Comparison of ENCODE assay signal across 8 cellular contexts in genomic region chr7:47576031-47576908, GRCh38.
DNase-seq lines count a peak whose midpoint lies in the region; ATAC-seq and TF ChIP-seq lines count a peak whose summit lies in the region.

No MANE protein-coding gene starts in this region.

- H3K36me3 ChIP-seq in BLaER1: no peaks in the 10 kb centered on the region
- no peaks in the 10 kb centered on the region for H3K36me3 ChIP-seq in muscle layer of colon (ENCODE audit: insufficient read depth, low read length)

- no peaks in the 10 kb centered on the region for H4K20me1 ChIP-seq in BLaER1

- peak overlapping the region; percentile 97 for H3K27ac ChIP-seq in BLaER1
- H3K27ac ChIP-seq in coronary artery: peak overlapping the region; percentile 88 to 96
- peak overlapping the region; percentile 90 for H3K27ac ChIP-seq in muscle layer of colon (ENCODE audit: low read depth, low read length)

- ATAC-seq in GM18868 (IDR thresholded peaks at IDR 0.05; ENCODE audit: unreplicated experiment) (no peak), GM19452 (IDR thresholded peaks at IDR 0.05; ENCODE audit: unreplicated experiment) (no peak)

- H3K9me3 ChIP-seq in BLaER1 (no peaks in the 10 kb centered on the region), muscle layer of colon (ENCODE audit: low read length) (no peaks in the 10 kb centered on the region)

- no peak for TF ChIP-seq CTCF in coronary artery (IDR thresholded peaks at IDR 0.05)

- peaks cover 98% of the 10 kb centered on the region for H3K4me1 ChIP-seq in BLaER1
- peaks cover 81% of the 10 kb centered on the region for H3K4me1 ChIP-seq in muscle layer of colon (ENCODE audit: insufficient read depth, low read length)

- peak overlapping the region; percentile 62 for H3K4me3 ChIP-seq in BLaER1
- peak overlapping the region; percentile 56 for H3K4me3 ChIP-seq in coronary artery
- H3K4me3 ChIP-seq in muscle layer of colon (ENCODE audit: low read depth in 1 of 2, low read length in 2 of 2): peak overlapping the region; percentile 5 to 15

- peak overlapping the region; percentile 100 for H3K4me2 ChIP-seq in BLaER1

- H3K9ac ChIP-seq in BLaER1: peak overlapping the region; percentile 81
- H3K9ac ChIP-seq in muscle layer of colon (ENCODE audit: low read length): peak overlapping the region; percentile 16

- DNase-seq in NCI-H2029 treated with DMSO at 0.1 percent for 48 hours (lab: John Stamatoyannopoulos, UW): peak; percentile 52
- DNase-seq in coronary artery (ENCODE audit: low spot score): peak; percentile 83
- DNase-seq in activated T-cell treated with anti-CD3 and anti-CD28 coated beads for 4 hours: no peak
- DNase-seq in NCI-H1930 (lab: John Stamatoyannopoulos, UW): no peak

- peaks cover 12% of the 10 kb centered on the region for H3K27me3 ChIP-seq in BLaER1
- H3K27me3 ChIP-seq in muscle layer of colon (ENCODE audit: control insufficient read depth in 1 of 2, insufficient read depth in 2 of 2, low read length in 2 of 2): no peaks in the 10 kb centered on the region

Comparison
In these comparisons a context has a peak if more than half of its experiments do, and no peak if none do; other contexts are left out.
1. H3K4me3 ChIP-seq: peak in every context shown above with its lines; median percentile 62 in BLaER1; 56 in coronary artery; 10 in muscle layer of colon.
2. DNase-seq: peak in NCI-H2029 treated with DMSO at 0.1 percent for 48 hours (single experiment) and coronary artery (single experiment); none in activated T-cell treated with anti-CD3 and anti-CD28 coated beads for 4 hours (single experiment) and NCI-H1930 (0 of 2).
3. Peak in every context shown above with its lines, with median percentiles within 50 percentile points of each other: H3K27ac ChIP-seq.